In genomic region chr15:60795889-60796288, GRCh38 we compare ENCODE assay signal across 11 cellular contexts.
DNase-seq lines count a peak whose midpoint lies in the region; ATAC-seq and TF ChIP-seq lines count a peak whose summit lies in the region.
"Had no signal": no experiment of that assay in that cellular context is flagged by ENCODE, and none has a peak within 500 bp of the region (broad histone marks: within the 10 kb centered on the region; RNA-seq: fewer than 3 reads in every experiment).

No MANE protein-coding gene starts in this region.

- H3K4me3 ChIP-seq in GM12864 (ENCODE audit: low read depth, low read length) = no peak overlapping the region
- no peak overlapping the region for H3K4me3 ChIP-seq in lower lobe of right lung

- DNase-seq in GM12864 (ENCODE audit: low read depth) = peak; percentile 79
- peak; percentile 22 to 46 for DNase-seq in activated T-cell treated with anti-CD3 and anti-CD28 coated beads, Interleukin-2, amount 50 U/mL, for 72 hours
- no peak for DNase-seq in DMS79 (lab: John Stamatoyannopoulos, UW)
- DNase-seq in T-helper 9 cell = no peak
- no peak for DNase-seq in lower lobe of right lung
- no peak for DNase-seq in activated CD8-positive, alpha-beta memory T cell treated with anti-CD3 and anti-CD28 coated beads, Interleukin-2, amount 50 U/mL, for 4 hours
- DNase-seq: hippocampal formation had no signal

- ATAC-seq in GM19324 (IDR thresholded peaks at IDR 0.05; ENCODE audit: low FRiP score, unreplicated experiment) (peak; percentile 80), HG02981 (IDR thresholded peaks at IDR 0.05; ENCODE audit: unreplicated experiment) (peak; percentile 95), lower lobe of right lung (no peak)
- ATAC-seq in activated T-cell treated with anti-CD3 and anti-CD28 coated beads, Interleukin-2, amount 50 U/mL, for 72 hours (replicated peaks in 1 of 2) = peak; percentile 23 to 49

- no peak overlapping the region for H3K27ac ChIP-seq in lower lobe of right lung

- no peaks in the 10 kb centered on the region for H3K27me3 Mint-ChIP-seq in activated T-cell treated with anti-CD3 and anti-CD28 coated beads, Interleukin-2, amount 50 U/mL, for 72 hours (ENCODE audit: low read depth)
- H3K27me3 Mint-ChIP-seq: progenitor cell of endocrine pancreas had no signal

- peak overlapping the region; percentile 44 for H3K27ac Mint-ChIP-seq in activated T-cell treated with anti-CD3 and anti-CD28 coated beads, Interleukin-2, amount 50 U/mL, for 72 hours
- H3K27ac Mint-ChIP-seq: brain, progenitor cell of endocrine pancreas had no signal

- H3K27me3 ChIP-seq in lower lobe of right lung (ENCODE audit: low read depth) = no peaks in the 10 kb centered on the region

- TF ChIP-seq CTCF in GM12864 (IDR thresholded peaks at IDR 0.05; ENCODE audit: low read depth, low read length, missing control alignments) (no peak), lower lobe of right lung (IDR thresholded peaks at IDR 0.05) (no peak)

- peaks cover 8 to 14% of the 10 kb centered on the region in 2 donors for H3K9me3 Mint-ChIP-seq in activated T-cell treated with anti-CD3 and anti-CD28 coated beads, Interleukin-2, amount 50 U/mL, for 72 hours

- no peaks in the 10 kb centered on the region for H3K36me3 ChIP-seq in lower lobe of right lung

- peak overlapping the region in 1 of 2 donors; percentile 48 for H3K4me3 Mint-ChIP-seq in activated T-cell treated with anti-CD3 and anti-CD28 coated beads, Interleukin-2, amount 50 U/mL, for 72 hours
- H3K4me3 Mint-ChIP-seq: brain had no signal

- H3K36me3 Mint-ChIP-seq in activated T-cell treated with anti-CD3 and anti-CD28 coated beads, Interleukin-2, amount 50 U/mL, for 72 hours (ENCODE audit: insufficient read depth in 2 of 2) = peaks cover 14 to 24% of the 10 kb centered on the region in 2 donors

- intact Hi-C loops in lower lobe of right lung (cut with DNase I) = no loop called here

- H3K9me3 ChIP-seq in lower lobe of right lung = peaks cover 7% of the 10 kb centered on the region

- peaks cover 20% of the 10 kb centered on the region for H3K4me1 ChIP-seq in lower lobe of right lung

- peaks cover 55% of the 10 kb centered on the region for H3K4me1 Mint-ChIP-seq in activated T-cell treated with anti-CD3 and anti-CD28 coated beads, Interleukin-2, amount 50 U/mL, for 72 hours (ENCODE audit: low read depth)

Comparison
In these comparisons a context has a peak if more than half of its experiments do, and no peak if none do; other contexts are left out.
1. DNase-seq: peak in GM12864 (single experiment) and activated T-cell treated with anti-CD3 and anti-CD28 coated beads, Interleukin-2, amount 50 U/mL, for 72 hours (2 of 2); none in DMS79 (single experiment), T-helper 9 cell (single experiment), lower lobe of right lung (single experiment) and activated CD8-positive, alpha-beta memory T cell treated with anti-CD3 and anti-CD28 coated beads, Interleukin-2, amount 50 U/mL, for 4 hours (single experiment).
2. ATAC-seq: peak in GM19324 (single experiment), HG02981 (single experiment) and activated T-cell treated with anti-CD3 and anti-CD28 coated beads, Interleukin-2, amount 50 U/mL, for 72 hours (2 of 2); none in lower lobe of right lung (0 of 2).